ENCODE assay signal across 9 cellular contexts in genomic region chr2:101704816-101705565, GRCh38. TPM values are rescaled to one million over a fixed set of nuclear protein-coding genes. Genes with fewer than 3 reads are reported as not detected.
DNase-seq lines count a peak whose midpoint lies in the region; ATAC-seq and TF ChIP-seq lines count a peak whose summit lies in the region.
"Had no signal": no experiment of that assay in that cellular context is flagged by ENCODE, and none has a peak within 500 bp of the region (broad histone marks: within the 10 kb centered on the region; RNA-seq: fewer than 3 reads in every experiment).

No MANE protein-coding gene starts in this region.

- peak overlapping the region; percentile 88 to 93 (median 90) for H3K27ac Mint-ChIP-seq in CD4-positive, CD25-positive, alpha-beta regulatory T cell

- H3K27me3 ChIP-seq in CD4-positive, CD25-positive, alpha-beta regulatory T cell (ENCODE audit: control insufficient read depth, insufficient read depth, low read length): no peaks in the 10 kb centered on the region
- no peaks in the 10 kb centered on the region for H3K27me3 ChIP-seq in neutrophil

- ATAC-seq in CD4-positive, CD25-positive, alpha-beta regulatory T cell (ENCODE audit: low read depth in 2 of 2): no peak
- ATAC-seq in HG02885 (IDR thresholded peaks at IDR 0.05; ENCODE audit: poor library complexity, unreplicated experiment): no peak
- no peak for ATAC-seq in GM21381 (IDR thresholded peaks at IDR 0.05; ENCODE audit: unreplicated experiment)

- H3K27ac ChIP-seq in CD4-positive, CD25-positive, alpha-beta regulatory T cell (ENCODE audit: insufficient read depth, low read length, poor library complexity, severe bottlenecking): peak overlapping the region; percentile 80
- H3K27ac ChIP-seq in caudate nucleus (ENCODE audit: low read depth, low read length) (peak overlapping the region; percentile 41), neutrophil (peak overlapping the region; percentile 26)
- H3K27ac ChIP-seq: KMS-11 had no signal

- peak overlapping the region; percentile 66 to 91 (median 90) for H3K4me3 Mint-ChIP-seq in CD4-positive, CD25-positive, alpha-beta regulatory T cell

- H3K9me3 ChIP-seq in CD4-positive, CD25-positive, alpha-beta regulatory T cell (ENCODE audit: control insufficient read depth in 2 of 2, low read length in 2 of 2): no peaks in the 10 kb centered on the region
- H3K9me3 ChIP-seq in neutrophil: no peaks in the 10 kb centered on the region

- peaks cover 26 to 74% (median 42%) of the 10 kb centered on the region in 4 donors for H3K4me1 Mint-ChIP-seq in CD4-positive, CD25-positive, alpha-beta regulatory T cell

- peak overlapping the region; percentile 75 for H3K4me3 ChIP-seq in CD4-positive, CD25-positive, alpha-beta regulatory T cell (ENCODE audit: low read depth, low read length)
- H3K4me3 ChIP-seq in neutrophil (ENCODE audit: low read depth in 1 of 2, low read length in 1 of 2): no peak overlapping the region

- peaks cover 86% of the 10 kb centered on the region for H3K4me1 ChIP-seq in CD4-positive, CD25-positive, alpha-beta regulatory T cell (ENCODE audit: control insufficient read depth, insufficient read depth, low read length, poor library complexity, severe bottlenecking)
- H3K4me1 ChIP-seq in neutrophil (ENCODE audit: control insufficient read depth in 1 of 2, insufficient read depth in 1 of 2, low read depth in 1 of 2, low read length in 1 of 2): peaks cover 76 to 93% of the 10 kb centered on the region in 2 experiments

- H3K36me3 Mint-ChIP-seq in CD4-positive, CD25-positive, alpha-beta regulatory T cell: peaks cover 22% of the 10 kb centered on the region

- no peaks in the 10 kb centered on the region for H3K27me3 Mint-ChIP-seq in CD4-positive, CD25-positive, alpha-beta regulatory T cell

- peaks cover 0 to 2% (median 0%) of the 10 kb centered on the region in 7 donors for H3K9me3 Mint-ChIP-seq in CD4-positive, CD25-positive, alpha-beta regulatory T cell

- no peak for DNase-seq in CD4-positive, CD25-positive, alpha-beta regulatory T cell
- DNase-seq in NCI-H69 (lab: John Stamatoyannopoulos, UW) (peak; percentile 2), caudate nucleus (lab: John Stamatoyannopoulos, UW) (no peak), NCI-H1105 (lab: John Stamatoyannopoulos, UW) (no peak), NCI-H128 (lab: John Stamatoyannopoulos, UW; ENCODE audit: unreplicated experiment) (no peak)

- H3K36me3 ChIP-seq in CD4-positive, CD25-positive, alpha-beta regulatory T cell (ENCODE audit: control insufficient read depth, insufficient read depth, low read length): peaks cover 3% of the 10 kb centered on the region
- peaks cover 16% of the 10 kb centered on the region for H3K36me3 ChIP-seq in neutrophil

- TF ChIP-seq CTCF in neutrophil (IDR thresholded peaks at IDR 0.05): no peak

RNA-seq across cellular contexts. Expression of gene MAP4K4, which starts 7.5 kb away (rescaled TPM):
- total RNA-seq in CD4-positive, CD25-positive, alpha-beta regulatory T cell: 179 TPM
- polyA plus RNA-seq in CD4-positive, CD25-positive, alpha-beta regulatory T cell: 10 to 100 TPM in 2 of 4 donors, 1 to 10 TPM in 2; 6.7 to 22.3 (median 11.4) TPM

Comparison
In these comparisons a context has a peak if more than half of its experiments do, and no peak if none do; other contexts are left out.
1. H3K27ac ChIP-seq: peak in every context shown above with its lines; median percentile 80 in CD4-positive, CD25-positive, alpha-beta regulatory T cell; 41 in caudate nucleus; 26 in neutrophil.